37 cellular contexts compared by ENCODE assay signal in genomic region chr9:78906356-78906755, GRCh38.
"Had no signal": no experiment of that assay in that cellular context is flagged by ENCODE, and none has a peak within 500 bp of the region (broad histone marks: within the 10 kb centered on the region; RNA-seq: fewer than 3 reads in every experiment).

No MANE protein-coding gene starts in this region.

- H3K4me1 Mint-ChIP-seq: activated CD4-positive, alpha-beta T cell treated with anti-CD3 and anti-CD28 coated beads for 36 hours; activated CD4-positive, alpha-beta T cell treated with anti-CD3 and anti-CD28 coated beads, Interleukin-2, amount 10 ng/mL, durations not matched to agents 7 days and 5 days; activated naive CD4-positive, alpha-beta T cell treated with anti-CD3 and anti-CD28 coated beads, Interleukin-2, amount 10 ng/mL, durations not matched to agents 7 days and 5 days; activated naive CD4-positive, alpha-beta T cell treated with anti-CD3 and anti-CD28 coated beads, Interleukin-2, amount 50 U/mL, for 24 hours; activated naive CD8-positive, alpha-beta T cell treated with anti-CD3 and anti-CD28 coated beads, Interleukin-2, amount 10 ng/mL, durations not matched to agents 7 days and 5 days; activated naive CD8-positive, alpha-beta T cell treated with anti-CD3 and anti-CD28 coated beads, Interleukin-2, amount 50 U/mL, for 24 hours; WTC11 had no signal

- FAIRE-seq: colon had no signal

- H3K27me3 Mint-ChIP-seq: activated CD4-positive, alpha-beta memory T cell treated with anti-CD3 and anti-CD28 coated beads for 36 hours; activated CD4-positive, alpha-beta T cell treated with anti-CD3 and anti-CD28 coated beads for 36 hours; activated CD4-positive, alpha-beta T cell treated with anti-CD3 and anti-CD28 coated beads, Interleukin-2, amount 10 ng/mL, durations not matched to agents 7 days and 5 days; activated CD8-positive, alpha-beta T cell treated with anti-CD3 and anti-CD28 coated beads for 36 hours; activated naive CD4-positive, alpha-beta T cell treated with anti-CD3 and anti-CD28 coated beads, Interleukin-2, amount 10 ng/mL, durations not matched to agents 7 days and 5 days; activated naive CD8-positive, alpha-beta T cell treated with anti-CD3 and anti-CD28 coated beads, Interleukin-2, amount 10 ng/mL, durations not matched to agents 7 days and 5 days; activated naive CD8-positive, alpha-beta T cell treated with anti-CD3 and anti-CD28 coated beads, Interleukin-2, amount 50 U/mL, for 24 hours had no signal

- H3K9me3 ChIP-seq: ascending aorta, body of pancreas had no signal

- ATAC-seq: activated CD4-positive, alpha-beta T cell treated with anti-CD3 and anti-CD28 coated beads for 36 hours; activated CD4-positive, CD25-positive, alpha-beta regulatory T cell treated with anti-CD3 and anti-CD28 coated beads, Interleukin-2, amount 50 U/mL, for 24 hours; activated CD8-positive, alpha-beta T cell treated with anti-CD3 and anti-CD28 coated beads for 36 hours; activated naive CD8-positive, alpha-beta T cell treated with anti-CD3 and anti-CD28 coated beads, Interleukin-2, amount 50 U/mL, for 24 hours; activated T-cell treated with anti-CD3 and anti-CD28 coated beads, Interleukin-2, amount 50 U/mL, for 4 hours; activated T-cell treated with anti-CD3 and anti-CD28 coated beads, Interleukin-2, amount 50 U/mL, for 72 hours; body of pancreas; WTC11 had no signal

- H3K27me3 ChIP-seq: ascending aorta, body of pancreas, brain microvascular endothelial cell, breast epithelium had no signal

- DNase-seq: activated CD4-positive, alpha-beta memory T cell treated with anti-CD3 and anti-CD28 coated beads for 36 hours; activated CD4-positive, alpha-beta T cell treated with anti-CD3 and anti-CD28 coated beads for 1 hour; activated CD4-positive, alpha-beta T cell treated with anti-CD3 and anti-CD28 coated beads for 36 hours; activated CD4-positive, alpha-beta T cell treated with anti-CD3 and anti-CD28 coated beads for 48 hours; activated CD4-positive, alpha-beta T cell treated with anti-CD3 and anti-CD28 coated beads, Interleukin-2, amount 10 ng/mL, durations not matched to agents 7 days and 5 days; activated CD4-positive, CD25-positive, alpha-beta regulatory T cell; activated CD8-positive, alpha-beta memory T cell treated with anti-CD3 and anti-CD28 coated beads, Interleukin-2, amount 50 U/mL, for 4 hours; activated CD8-positive, alpha-beta T cell treated with anti-CD3 and anti-CD28 coated beads for 36 hours; activated effector memory CD4-positive, alpha-beta T cell treated with Interleukin-2 at 50 U/mL for 16 hours; activated gamma-delta T cell; activated naive CD4-positive, alpha-beta T cell treated with anti-CD3 and anti-CD28 coated beads, Interleukin-2, amount 10 ng/mL, durations not matched to agents 7 days and 5 days; activated naive CD4-positive, alpha-beta T cell treated with Interleukin-2 at 50 U/mL for 16 hours; activated naive CD8-positive, alpha-beta T cell treated with anti-CD3 and anti-CD28 coated beads, Interleukin-2, amount 10 ng/mL, durations not matched to agents 7 days and 5 days; activated naive CD8-positive, alpha-beta T cell treated with anti-CD3 and anti-CD28 coated beads, Interleukin-2, amount 50 U/mL, for 24 hours; activated T-cell treated with anti-CD3 and anti-CD28 coated beads for 4 hours; activated T-cell treated with anti-CD3 and anti-CD28 coated beads, Interleukin-2, amount 50 U/mL, for 1 hour; activated T-cell treated with anti-CD3 and anti-CD28 coated beads, Interleukin-2, amount 50 U/mL, for 4 hours; activated T-cell treated with anti-CD3 and anti-CD28 coated beads, Interleukin-2, amount 50 U/mL, for 72 hours; amygdala; anterior cingulate cortex; body of pancreas; brain microvascular endothelial cell; central memory CD4-positive, alpha-beta T cell; T-helper 1 cell; T-helper 2 cell; T-helper 9 cell; WERI-Rb-1 had no signal

- H3K36me3 ChIP-seq: ascending aorta, brain microvascular endothelial cell, breast epithelium, WERI-Rb-1 had no signal

- H3K4me3 Mint-ChIP-seq: activated CD4-positive, alpha-beta memory T cell treated with anti-CD3 and anti-CD28 coated beads for 36 hours; activated CD4-positive, alpha-beta T cell treated with anti-CD3 and anti-CD28 coated beads for 36 hours; activated CD4-positive, alpha-beta T cell treated with anti-CD3 and anti-CD28 coated beads, Interleukin-2, amount 10 ng/mL, durations not matched to agents 7 days and 5 days; activated CD8-positive, alpha-beta T cell treated with anti-CD3 and anti-CD28 coated beads for 36 hours; activated naive CD4-positive, alpha-beta T cell treated with anti-CD3 and anti-CD28 coated beads, Interleukin-2, amount 10 ng/mL, durations not matched to agents 7 days and 5 days; activated naive CD4-positive, alpha-beta T cell treated with anti-CD3 and anti-CD28 coated beads, Interleukin-2, amount 50 U/mL, for 24 hours; activated naive CD8-positive, alpha-beta T cell; activated naive CD8-positive, alpha-beta T cell treated with anti-CD3 and anti-CD28 coated beads, Interleukin-2, amount 10 ng/mL, durations not matched to agents 7 days and 5 days; activated naive CD8-positive, alpha-beta T cell treated with anti-CD3 and anti-CD28 coated beads, Interleukin-2, amount 50 U/mL, for 24 hours; activated T-cell treated with anti-CD3 and anti-CD28 coated beads, Interleukin-2, amount 50 U/mL, for 4 hours; activated T-cell treated with anti-CD3 and anti-CD28 coated beads, Interleukin-2, amount 50 U/mL, for 72 hours; T-helper 1 cell treated with Interleukin-12 subunit alpha and Interleukin-12 subunit beta and Interleukin-4 antibody, amounts not matched to agents 30 μg/mL and 1 μg/mL, for 36 hours; T-helper 2 cell treated with Interferon-gamma antibody and Interleukin-4, amounts not matched to agents 5 μg/mL and 100 μg/mL, for 36 hours; WTC11 had no signal

- H3K27ac Mint-ChIP-seq: activated CD4-positive, alpha-beta memory T cell treated with anti-CD3 and anti-CD28 coated beads for 36 hours; activated CD4-positive, alpha-beta T cell treated with anti-CD3 and anti-CD28 coated beads for 36 hours; activated CD4-positive, alpha-beta T cell treated with anti-CD3 and anti-CD28 coated beads, Interleukin-2, amount 10 ng/mL, durations not matched to agents 7 days and 5 days; activated CD8-positive, alpha-beta T cell treated with anti-CD3 and anti-CD28 coated beads for 36 hours; activated naive CD4-positive, alpha-beta T cell treated with anti-CD3 and anti-CD28 coated beads, Interleukin-2, amount 10 ng/mL, durations not matched to agents 7 days and 5 days; activated naive CD4-positive, alpha-beta T cell treated with anti-CD3 and anti-CD28 coated beads, Interleukin-2, amount 50 U/mL, for 24 hours; activated naive CD8-positive, alpha-beta T cell; activated naive CD8-positive, alpha-beta T cell treated with anti-CD3 and anti-CD28 coated beads, Interleukin-2, amount 10 ng/mL, durations not matched to agents 7 days and 5 days; activated naive CD8-positive, alpha-beta T cell treated with anti-CD3 and anti-CD28 coated beads, Interleukin-2, amount 50 U/mL, for 24 hours; activated T-cell treated with anti-CD3 and anti-CD28 coated beads, Interleukin-2, amount 50 U/mL, for 72 hours; activated T-helper 2 cell treated with anti-CD3 and anti-CD28 coated beads, Interferon-gamma antibody, Interleukin-2, Interleukin-4, amounts not matched to agents 10 μg/mL and 5 μg/mL and 100 μg/mL, durations not matched to agents 14 hours and 24 hours and 36 hours; T-helper 1 cell treated with Interleukin-12 subunit alpha and Interleukin-12 subunit beta and Interleukin-4 antibody, amounts not matched to agents 30 μg/mL and 1 μg/mL, for 36 hours; T-helper 2 cell treated with Interferon-gamma antibody and Interleukin-4, amounts not matched to agents 5 μg/mL and 100 μg/mL, for 36 hours; WTC11 had no signal

- H3K27ac ChIP-seq: ascending aorta, body of pancreas, brain microvascular endothelial cell, breast epithelium, WERI-Rb-1 had no signal

- H3K4me3 ChIP-seq: ascending aorta, body of pancreas, breast epithelium had no signal

- H3K4me1 ChIP-seq: ascending aorta, breast epithelium had no signal

- H3K36me3 Mint-ChIP-seq: activated CD4-positive, alpha-beta memory T cell treated with anti-CD3 and anti-CD28 coated beads for 36 hours; activated naive CD4-positive, alpha-beta T cell treated with anti-CD3 and anti-CD28 coated beads, Interleukin-2, amount 10 ng/mL, durations not matched to agents 7 days and 5 days; activated naive CD4-positive, alpha-beta T cell treated with anti-CD3 and anti-CD28 coated beads, Interleukin-2, amount 50 U/mL, for 24 hours; activated naive CD8-positive, alpha-beta T cell; activated naive CD8-positive, alpha-beta T cell treated with anti-CD3 and anti-CD28 coated beads, Interleukin-2, amount 10 ng/mL, durations not matched to agents 7 days and 5 days; WTC11 had no signal

- H3K9me3 Mint-ChIP-seq: activated CD4-positive, alpha-beta memory T cell treated with anti-CD3 and anti-CD28 coated beads for 36 hours; activated CD4-positive, alpha-beta T cell treated with anti-CD3 and anti-CD28 coated beads, Interleukin-2, amount 10 ng/mL, durations not matched to agents 7 days and 5 days; activated CD8-positive, alpha-beta T cell treated with anti-CD3 and anti-CD28 coated beads for 36 hours; activated naive CD4-positive, alpha-beta T cell treated with anti-CD3 and anti-CD28 coated beads, Interleukin-2, amount 10 ng/mL, durations not matched to agents 7 days and 5 days had no signal
